ENCODE assay signal across 12 cellular contexts in the genomic region with DNA sequence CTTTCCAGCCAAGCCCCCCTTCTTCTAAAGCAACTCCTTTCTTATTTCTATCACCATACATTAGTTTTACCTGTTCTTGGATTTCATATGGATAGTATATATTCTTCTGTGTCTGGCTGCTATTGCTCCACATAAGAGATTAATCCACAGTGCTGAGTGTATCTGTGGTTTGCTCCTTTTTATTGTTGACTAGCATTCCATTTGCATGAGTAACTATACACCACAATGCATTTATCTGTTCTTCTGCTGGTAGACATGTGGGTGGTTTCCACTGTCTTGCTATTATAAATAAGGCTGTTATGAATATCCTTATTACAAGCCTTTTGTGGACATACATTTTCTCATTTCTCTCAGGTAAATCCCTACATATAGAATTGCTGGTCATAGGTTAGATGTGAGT.
A peak's percentile ranks its signal among the peaks of the same experiment; 100 is the strongest.
DNase-seq lines count a peak whose midpoint lies in the region; ATAC-seq and TF ChIP-seq lines count a peak whose summit lies in the region.
"Had no signal": no experiment of that assay in that cellular context is flagged by ENCODE, and none has a peak within 500 bp of the region (broad histone marks: within the 10 kb centered on the region; RNA-seq: fewer than 3 reads in every experiment).

No MANE protein-coding gene starts in this region.

- H3K27ac ChIP-seq in breast epithelium (peak overlapping the region; percentile 49 to 63), esophagus squamous epithelium (no peak overlapping the region), upper lobe of left lung (no peak overlapping the region)
- H3K27ac ChIP-seq: BLaER1 treated with 17β-estradiol and CSF1 and Interleukin-3, amounts not matched to agents 10 nM and 100 nM; sigmoid colon had no signal

- intact Hi-C loops in breast epithelium (cut with DNase I; ENCODE audit: low total_unique reads) (no loop called here), esophagus squamous epithelium (cut with DNase I) (no loop called here)

- H3K4me3 ChIP-seq in breast epithelium (no peak overlapping the region), esophagus squamous epithelium (no peak overlapping the region), upper lobe of left lung (no peak overlapping the region)
- H3K4me3 ChIP-seq: BLaER1 treated with 17β-estradiol and CSF1 and Interleukin-3, amounts not matched to agents 10 nM and 100 nM; sigmoid colon had no signal

- no peaks in the 10 kb centered on the region for H3K36me3 ChIP-seq in breast epithelium
- H3K36me3 ChIP-seq in esophagus squamous epithelium: no peaks in the 10 kb centered on the region
- H3K36me3 ChIP-seq in upper lobe of left lung: no peaks in the 10 kb centered on the region
- H3K36me3 ChIP-seq: BLaER1 treated with 17β-estradiol and CSF1 and Interleukin-3, amounts not matched to agents 10 nM and 100 nM; sigmoid colon had no signal

- DNase-seq in COLO829 (ENCODE audit: low spot score) (peak; percentile 53), MV-4-11 (lab: John Stamatoyannopoulos, UW) (peak; percentile 6), breast epithelium (ENCODE audit: low spot score in 2 of 2) (no peak), kidney glomerular epithelial cell (lab: John Stamatoyannopoulos, UW) (peak; percentile 89), esophagus squamous epithelium (lab: John Stamatoyannopoulos, UW) (no peak), NCI-H146 treated with DMSO at 0.1 percent for 48 hours (lab: John Stamatoyannopoulos, UW; ENCODE audit: unreplicated experiment) (no peak), upper lobe of left lung (no peak)
- DNase-seq: naive thymus-derived CD4-positive, alpha-beta T cell; NCI-H1694; sigmoid colon had no signal

- ATAC-seq in HG02798 (IDR thresholded peaks at IDR 0.05; ENCODE audit: poor library complexity, unreplicated experiment): no peak
- no peak for ATAC-seq in upper lobe of left lung (ENCODE audit: low FRiP score in 2 of 2)
- ATAC-seq: naive thymus-derived CD4-positive, alpha-beta T cell had no signal

- H3K4me1 ChIP-seq in breast epithelium (peaks cover 0 to 8% of the 10 kb centered on the region in 2 donors), esophagus squamous epithelium (peaks cover 0 to 10% (median 0%) of the 10 kb centered on the region in 3 donors), upper lobe of left lung (no peaks in the 10 kb centered on the region)
- H3K4me1 ChIP-seq: BLaER1 treated with 17β-estradiol and CSF1 and Interleukin-3, amounts not matched to agents 10 nM and 100 nM had no signal

- TF ChIP-seq EP300 in upper lobe of left lung (IDR thresholded peaks at IDR 0.05): no peak

- TF ChIP-seq CTCF in breast epithelium (IDR thresholded peaks at IDR 0.05): no peak
- no peak for TF ChIP-seq CTCF in esophagus squamous epithelium (IDR thresholded peaks at IDR 0.05)
- no peak for TF ChIP-seq CTCF in upper lobe of left lung (IDR thresholded peaks at IDR 0.05)

- TF ChIP-seq POLR2A in breast epithelium (IDR thresholded peaks at IDR 0.05): no peak
- TF ChIP-seq POLR2A in esophagus squamous epithelium (IDR thresholded peaks at IDR 0.05): no peak
- no peak for TF ChIP-seq POLR2A in upper lobe of left lung (IDR thresholded peaks at IDR 0.05)

- H3K9me3 ChIP-seq in breast epithelium (no peaks in the 10 kb centered on the region), esophagus squamous epithelium (no peaks in the 10 kb centered on the region), upper lobe of left lung (no peaks in the 10 kb centered on the region)
- H3K9me3 ChIP-seq: BLaER1 treated with 17β-estradiol and CSF1 and Interleukin-3, amounts not matched to agents 10 nM and 100 nM; sigmoid colon had no signal

- H3K27me3 ChIP-seq in breast epithelium: no peaks in the 10 kb centered on the region
- peaks cover 0 to 3% (median 0%) of the 10 kb centered on the region in 4 donors for H3K27me3 ChIP-seq in esophagus squamous epithelium
- H3K27me3 ChIP-seq in upper lobe of left lung: no peaks in the 10 kb centered on the region
- H3K27me3 ChIP-seq: BLaER1 treated with 17β-estradiol and CSF1 and Interleukin-3, amounts not matched to agents 10 nM and 100 nM; sigmoid colon had no signal

Comparison
In these comparisons a context has a peak if more than half of its experiments do, and no peak if none do; other contexts are left out.
1. DNase-seq: peak in COLO829 (single experiment), MV-4-11 (single experiment) and kidney glomerular epithelial cell (single experiment); none in breast epithelium (0 of 2), esophagus squamous epithelium (single experiment), NCI-H146 treated with DMSO at 0.1 percent for 48 hours (single experiment) and upper lobe of left lung (0 of 2).
2. H3K27ac ChIP-seq: peak in breast epithelium (2 of 2); none in esophagus squamous epithelium (0 of 4) and upper lobe of left lung (0 of 4).